Comparison of ENCODE assay signal across 20 cellular contexts in the genomic region with DNA sequence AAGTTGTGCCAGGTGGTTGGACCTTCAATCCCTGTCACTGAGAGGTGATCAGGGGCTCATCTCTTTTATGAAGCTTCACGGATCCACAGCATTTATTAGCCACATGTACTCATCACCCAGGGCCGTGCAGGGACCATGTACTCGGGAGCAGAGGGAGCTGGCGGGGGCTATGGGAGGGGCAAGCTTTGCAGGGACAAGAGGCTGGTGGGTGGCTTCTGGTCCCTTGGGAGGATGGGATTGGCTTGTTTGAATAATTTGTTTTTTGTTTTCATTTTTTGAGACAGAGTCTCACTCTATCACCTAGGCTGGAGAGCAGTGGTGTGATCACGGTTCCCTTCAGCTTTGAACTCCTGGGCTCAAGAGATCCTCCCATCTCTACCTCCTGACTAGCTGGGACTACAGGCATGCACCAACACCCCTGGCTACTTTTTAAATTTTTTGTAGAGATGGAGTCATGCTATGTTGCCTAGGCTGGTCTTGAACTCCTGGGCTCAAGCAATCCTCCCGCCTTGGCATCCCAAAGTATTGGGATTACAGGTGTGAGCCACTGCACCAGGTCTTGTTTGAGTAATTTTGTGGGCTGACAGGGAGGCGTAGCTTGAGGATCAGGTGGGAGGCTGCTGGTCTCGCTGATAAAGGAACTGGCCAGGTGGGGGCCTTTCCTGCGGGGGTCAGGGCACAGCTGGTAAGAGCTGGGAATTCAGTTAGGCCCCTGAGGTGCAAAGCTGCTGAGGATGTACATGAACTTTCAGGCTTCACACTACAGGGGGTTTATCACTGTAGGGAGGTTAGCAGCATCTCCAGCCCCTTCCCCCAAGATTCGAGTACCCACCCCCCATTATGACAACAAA.
A peak's percentile ranks its signal among the peaks of the same experiment; 100 is the strongest.
DNase-seq lines count a peak whose midpoint lies in the region; ATAC-seq, FAIRE-seq and TF ChIP-seq lines count a peak whose summit lies in the region.
"Had no signal": no experiment of that assay in that cellular context is flagged by ENCODE, and none has a peak within 500 bp of the region (broad histone marks: within the 10 kb centered on the region; RNA-seq: fewer than 3 reads in every experiment).

No MANE protein-coding gene starts in this region.

- no peak for ATAC-seq in lung (ENCODE audit: insufficient read depth, low FRiP score)
- no peak for ATAC-seq in pancreas
- ATAC-seq: A549; CD8-positive, alpha-beta T cell had no signal

- H3K4me1 ChIP-seq in right atrium auricular region: no peaks in the 10 kb centered on the region
- no peaks in the 10 kb centered on the region for H3K4me1 ChIP-seq in lung (ENCODE audit: control insufficient read depth in 2 of 2, insufficient read depth in 2 of 2, low read length in 2 of 2)
- no peaks in the 10 kb centered on the region for H3K4me1 ChIP-seq in effector memory CD4-positive, alpha-beta T cell (ENCODE audit: control insufficient read depth, insufficient read depth, low read length, poor library complexity, severe bottlenecking)
- H3K4me1 ChIP-seq in pancreas: no peaks in the 10 kb centered on the region
- H3K4me1 ChIP-seq: A549, Caco-2 had no signal

- H3K9me3 ChIP-seq in right atrium auricular region (peaks cover 4 to 30% of the 10 kb centered on the region in 2 donors), lung (ENCODE audit: control insufficient read depth in 2 of 2, insufficient read depth in 1 of 2, low read length in 1 of 2) (peaks cover 3 to 22% of the 10 kb centered on the region in 2 donors), pancreas (no peaks in the 10 kb centered on the region)
- H3K9me3 ChIP-seq in effector memory CD4-positive, alpha-beta T cell (ENCODE audit: control insufficient read depth, low read length): no peaks in the 10 kb centered on the region
- H3K9me3 ChIP-seq: A549, Caco-2 had no signal

- H3K27me3 ChIP-seq in right atrium auricular region (no peaks in the 10 kb centered on the region), lung (ENCODE audit: control insufficient read depth, insufficient read depth) (no peaks in the 10 kb centered on the region), pancreas (no peaks in the 10 kb centered on the region)
- no peaks in the 10 kb centered on the region for H3K27me3 ChIP-seq in effector memory CD4-positive, alpha-beta T cell (replicated peaks; ENCODE audit: control insufficient read depth, insufficient read depth, low read length, poor library complexity, severe bottlenecking)
- H3K27me3 ChIP-seq: BLaER1 treated with 17β-estradiol and CSF1 and Interleukin-3, amounts not matched to agents 10 nM and 100 nM had no signal

- WGBS in lung, 2 donors: 83 to 84% methylated on average over 10 of the region's 10 CpGs
- WGBS in pancreas, 2 donors: 61 to 66% methylated on average over 10 of the region's 10 CpGs

- intact Hi-C loops in cardiac septum (cut with DNase I): no loop called here
- intact Hi-C loops in pancreas (cut with DNase I): no loop called here

- H3K27ac ChIP-seq in right atrium auricular region (no peak overlapping the region), lung (ENCODE audit: low read depth in 1 of 2, low read length in 1 of 2) (no peak overlapping the region), pancreas (no peak overlapping the region)
- H3K27ac ChIP-seq in effector memory CD4-positive, alpha-beta T cell (ENCODE audit: insufficient read depth, low read length, poor library complexity, severe bottlenecking): no peak overlapping the region
- H3K27ac ChIP-seq: 22Rv1; A549; BLaER1 treated with 17β-estradiol and CSF1 and Interleukin-3, amounts not matched to agents 10 nM and 100 nM; C4-2B had no signal

- FAIRE-seq in pancreas (lab: Jason Lieb, UNC): no peak
- FAIRE-seq: A549, D721Med, G401.6, GM12891, GM19239 had no signal

- TF ChIP-seq CTCF in right atrium auricular region (IDR thresholded peaks at IDR 0.05) (no peak), lung (IDR thresholded peaks at IDR 0.05; ENCODE audit: control extremely low read depth, extremely low read depth) (no peak), pancreas (IDR thresholded peaks at IDR 0.05) (no peak)

- H3K36me3 ChIP-seq in right atrium auricular region (no peaks in the 10 kb centered on the region), lung (ENCODE audit: control insufficient read depth in 2 of 2, insufficient read depth in 2 of 2, low read length in 2 of 2) (no peaks in the 10 kb centered on the region), pancreas (no peaks in the 10 kb centered on the region)
- no peaks in the 10 kb centered on the region for H3K36me3 ChIP-seq in effector memory CD4-positive, alpha-beta T cell (ENCODE audit: control insufficient read depth, insufficient read depth, low read length)
- H3K36me3 ChIP-seq: BLaER1 treated with 17β-estradiol and CSF1 and Interleukin-3, amounts not matched to agents 10 nM and 100 nM had no signal

- H3K4me3 ChIP-seq in right atrium auricular region (no peak overlapping the region), lung (no peak overlapping the region), pancreas (no peak overlapping the region)
- H3K4me3 ChIP-seq in effector memory CD4-positive, alpha-beta T cell (ENCODE audit: insufficient read depth, low read depth, low read length, poor library complexity, severe bottlenecking): no peak overlapping the region
- H3K4me3 ChIP-seq: A549; BLaER1 treated with 17β-estradiol and CSF1 and Interleukin-3, amounts not matched to agents 10 nM and 100 nM had no signal

- DNase-seq in right atrium auricular region (ENCODE audit: low spot score) (peak; percentile 38), cardiac septum (ENCODE audit: low spot score) (no peak), lung (ENCODE audit: low spot score) (peak; percentile 18), pancreas (no peak)
- no peak for DNase-seq in effector memory CD4-positive, alpha-beta T cell
- DNase-seq: AML-193; Caco-2; Calu3; CD4-positive, alpha-beta T cell; CD8-positive, alpha-beta T cell; DMS79 treated with DMSO at 0.1 percent for 48 hours; GF-D8 had no signal

Comparison
In these comparisons a context has a peak if more than half of its experiments do, and no peak if none do; other contexts are left out.
1. DNase-seq: peak in right atrium auricular region (single experiment) and lung (single experiment); none in cardiac septum (single experiment), effector memory CD4-positive, alpha-beta T cell (0 of 3) and pancreas (0 of 6).